In the genomic region with DNA sequence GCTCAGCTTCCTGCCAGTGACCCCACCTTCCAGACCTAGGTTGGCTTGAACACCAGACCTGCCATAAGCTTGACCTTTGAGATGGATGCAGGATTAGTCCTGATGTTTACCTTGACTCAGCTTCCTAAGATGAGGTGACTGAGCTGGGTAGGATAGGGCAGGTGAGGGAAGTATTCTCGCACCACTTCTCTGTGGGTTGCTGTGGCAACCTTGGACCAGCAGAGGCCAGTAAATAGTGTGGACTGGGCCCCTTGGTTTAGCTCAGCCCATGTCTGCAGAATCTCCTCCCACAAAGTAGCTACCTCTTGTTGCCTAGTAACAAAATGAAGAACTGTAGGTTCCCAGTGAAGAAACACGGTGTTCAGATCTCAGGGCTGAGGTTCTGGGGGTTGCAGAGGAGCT, we compare ENCODE assay signal across 8 cellular contexts. TPM values are rescaled to one million over a fixed set of nuclear protein-coding genes. Genes with fewer than 3 reads are reported as not detected.
DNase-seq lines count a peak whose midpoint lies in the region; ATAC-seq and TF ChIP-seq lines count a peak whose summit lies in the region.

No MANE protein-coding gene starts in this region.

- no peak overlapping the region for H3K9ac ChIP-seq in mesenchymal stem cell (ENCODE audit: low read length)

- DNase-seq in EH (ENCODE audit: low read depth) (peak; percentile 41), LHCN-M2 (ENCODE audit: low read depth) (peak; percentile 11), astrocyte of the cerebellum (ENCODE audit: low read depth) (no peak), mesenchymal stem cell (peak; percentile 56), NCI-H2171 (lab: John Stamatoyannopoulos, UW) (no peak), cerebellar nuclear complex (lab: John Stamatoyannopoulos, UW) (no peak)
- DNase-seq in activated T-cell treated with anti-CD3 and anti-CD28 coated beads, Interleukin-2, amount 50 U/mL, for 24 hours, result no peak

- H3K79me1 ChIP-seq in mesenchymal stem cell (replicated peaks; ENCODE audit: low read length, poor library complexity, severe bottlenecking), result peaks cover 15% of the 10 kb centered on the region

- no peak overlapping the region for H2BK15ac ChIP-seq in mesenchymal stem cell (ENCODE audit: low read depth, poor library complexity, severe bottlenecking)

- no peak overlapping the region for H3K4ac ChIP-seq in mesenchymal stem cell (ENCODE audit: low read depth in 1 of 2, low read length in 2 of 2)

- no peak overlapping the region for H3K4me2 ChIP-seq in mesenchymal stem cell (ENCODE audit: low read length, poor library complexity, severe bottlenecking)

- H3K36me3 Mint-ChIP-seq in activated T-cell treated with anti-CD3 and anti-CD28 coated beads, Interleukin-2, amount 50 U/mL, for 24 hours (ENCODE audit: low read depth), result peaks cover 13% of the 10 kb centered on the region

- H3K27me3 ChIP-seq in mesenchymal stem cell (ENCODE audit: control insufficient read depth in 1 of 2, insufficient read depth in 1 of 2, low read length in 2 of 2), result no peaks in the 10 kb centered on the region

- peak; percentile 52 for TF ChIP-seq CTCF in astrocyte of the cerebellum (IDR thresholded peaks at IDR 0.05; ENCODE audit: low read depth, low read length, missing control alignments)

- H3K27ac ChIP-seq in mesenchymal stem cell (ENCODE audit: low read length, poor library complexity, severe bottlenecking), result no peak overlapping the region

- no peak overlapping the region for H2BK5ac ChIP-seq in mesenchymal stem cell (ENCODE audit: low read depth, low read length, poor library complexity, severe bottlenecking)

- peaks cover 23% of the 10 kb centered on the region for H3K4me1 ChIP-seq in mesenchymal stem cell (ENCODE audit: control insufficient read depth, insufficient read depth, low read depth, low read length)

- WGBS in mesenchymal stem cell, result 54% methylated on average over 2 of the region's 2 CpGs

- H2AFZ ChIP-seq in mesenchymal stem cell (ENCODE audit: low read depth, low read length), result no peak overlapping the region

- H3K4me3 Mint-ChIP-seq in activated T-cell treated with anti-CD3 and anti-CD28 coated beads, Interleukin-2, amount 50 U/mL, for 24 hours, result no peak overlapping the region

- H3K9me3 ChIP-seq in mesenchymal stem cell (ENCODE audit: control insufficient read depth, low read length), result no peaks in the 10 kb centered on the region

- H3K27me3 Mint-ChIP-seq in activated T-cell treated with anti-CD3 and anti-CD28 coated beads, Interleukin-2, amount 50 U/mL, for 24 hours, result no peaks in the 10 kb centered on the region

- H3K9me3 Mint-ChIP-seq in activated T-cell treated with anti-CD3 and anti-CD28 coated beads, Interleukin-2, amount 50 U/mL, for 24 hours, result no peaks in the 10 kb centered on the region

- H3K27ac Mint-ChIP-seq in activated T-cell treated with anti-CD3 and anti-CD28 coated beads, Interleukin-2, amount 50 U/mL, for 24 hours, result no peak overlapping the region

- H4K8ac ChIP-seq in mesenchymal stem cell (ENCODE audit: low read length), result no peak overlapping the region

- no peak for ATAC-seq in HG03469 (IDR thresholded peaks at IDR 0.05; ENCODE audit: unreplicated experiment)

- no peak overlapping the region for H2BK120ac ChIP-seq in mesenchymal stem cell (ENCODE audit: low read depth, low read length)

- no peak overlapping the region for H2BK12ac ChIP-seq in mesenchymal stem cell (ENCODE audit: low read length in 2 of 2)

- no peak overlapping the region for H3K23ac ChIP-seq in mesenchymal stem cell (ENCODE audit: low read length in 2 of 2)

- no peak overlapping the region for H4K91ac ChIP-seq in mesenchymal stem cell (ENCODE audit: low read length)

- peaks cover 0 to 21% of the 10 kb centered on the region in 2 experiments for H3K36me3 ChIP-seq in mesenchymal stem cell (ENCODE audit: control insufficient read depth in 1 of 2, insufficient read depth in 2 of 2, low read depth in 1 of 2, low read length in 2 of 2)

- no peak overlapping the region for H2AK5ac ChIP-seq in mesenchymal stem cell (ENCODE audit: low read length, severe bottlenecking)

- H3K4me3 ChIP-seq in astrocyte of the cerebellum (ENCODE audit: low read depth, low read length) (no peak overlapping the region), mesenchymal stem cell (ENCODE audit: insufficient read depth in 1 of 2, low read depth in 1 of 2, low read length in 2 of 2) (no peak overlapping the region)

- H3K4me1 Mint-ChIP-seq in activated T-cell treated with anti-CD3 and anti-CD28 coated beads, Interleukin-2, amount 50 U/mL, for 24 hours (ENCODE audit: low read depth), result peaks cover 68% of the 10 kb centered on the region

- in situ Hi-C loops in astrocyte of the cerebellum (cut with HindIII; ENCODE audit: low sequenced_read_pairs), result no loop called here

- no peak overlapping the region for H3K18ac ChIP-seq in mesenchymal stem cell (ENCODE audit: low read depth in 1 of 2, low read length in 2 of 2)

- no peak overlapping the region for H3K14ac ChIP-seq in mesenchymal stem cell (ENCODE audit: low read length in 2 of 2)

RNA-seq across cellular contexts. Expression of a gene that starts 8.4 kb away (rescaled TPM):
- 5.7 and 7.2 TPM in 2 replicates for total RNA-seq in LHCN-M2 (2014; rRNA removed)
- 1.2 TPM for polyA plus RNA-seq in LHCN-M2 (2012)
- polyA plus RNA-seq in mesenchymal stem cell (2013, experiment 1 of 2), result 5.6 TPM
- 6.8 TPM for polyA plus RNA-seq in mesenchymal stem cell (2013, experiment 2 of 2)

Comparison
In these comparisons a context has a peak if more than half of its experiments do, and no peak if none do; other contexts are left out.
1. DNase-seq: peak in EH (single experiment), LHCN-M2 (single experiment) and mesenchymal stem cell (single experiment); none in astrocyte of the cerebellum (single experiment), activated T-cell treated with anti-CD3 and anti-CD28 coated beads, Interleukin-2, amount 50 U/mL, for 24 hours (single experiment), NCI-H2171 (single experiment) and cerebellar nuclear complex (0 of 2).